In genomic region chr1:149843302-149844041, GRCh38 we compare ENCODE assay signal across 8 cellular contexts. TPM values are rescaled to one million over a fixed set of nuclear protein-coding genes. Genes with fewer than 3 reads are reported as not detected.
DNase-seq lines count a peak whose midpoint lies in the region; ATAC-seq and TF ChIP-seq lines count a peak whose summit lies in the region.

No MANE protein-coding gene starts in this region.

- H3K23me2 ChIP-seq in H9 (ENCODE audit: insufficient read length, low read depth, low read length, poor library complexity, severe bottlenecking): no peaks in the 10 kb centered on the region

- H3K36me3 ChIP-seq in rectal smooth muscle tissue (ENCODE audit: control insufficient read depth, insufficient read depth, low read length): no peaks in the 10 kb centered on the region

- H3K56ac ChIP-seq in H9 (ENCODE audit: insufficient read length, low read depth, low read length): no peak overlapping the region

- H2BK120ac ChIP-seq in H9 (ENCODE audit: low read depth, low read length, poor library complexity, severe bottlenecking): no peak overlapping the region

- H3K4me2 ChIP-seq in H9 (ENCODE audit: insufficient read depth, insufficient read length, low read length): peak overlapping the region; percentile 81

- no peaks in the 10 kb centered on the region for H3K27me3 ChIP-seq in H9 (ENCODE audit: insufficient read depth, low read length)
- no peaks in the 10 kb centered on the region for H3K27me3 ChIP-seq in rectal smooth muscle tissue (ENCODE audit: control insufficient read depth, insufficient read depth, low read length)

- H3K23ac ChIP-seq in H9 (ENCODE audit: insufficient read length, low read depth, low read length): no peak overlapping the region

- H3K4ac ChIP-seq in H9 (ENCODE audit: low read depth, low read length): no peak overlapping the region

- no peak overlapping the region for H2BK15ac ChIP-seq in H9 (ENCODE audit: low read depth, low read length)

- DNase-seq in H9: no peak
- peak; percentile 13 for DNase-seq in fibroblast of villous mesenchyme (ENCODE audit: low read depth)
- DNase-seq in HuH-7.5 (ENCODE audit: low spot score): no peak
- no peak for DNase-seq in OCI-M1 (lab: John Stamatoyannopoulos, UW)

- H3K27ac ChIP-seq in H9 (ENCODE audit: insufficient read length, low read depth, low read length): no peak overlapping the region
- peak overlapping the region; percentile 77 for H3K27ac ChIP-seq in VCaP
- H3K27ac ChIP-seq in rectal smooth muscle tissue (ENCODE audit: low read depth, low read length): peak overlapping the region; percentile 8

- peak overlapping the region in 2 of 3 experiments; percentile 83 to 93; a peak in 5 of 7 replicates for H3K27ac Mint-ChIP-seq in H9

- no peak overlapping the region for H2BK12ac ChIP-seq in H9 (ENCODE audit: insufficient read length, low read depth, low read length)

- no peak overlapping the region for H4K8ac ChIP-seq in H9 (replicated peaks; ENCODE audit: insufficient read length, low read depth, low read length)

- no peak overlapping the region for H3T11ph ChIP-seq in H9 (ENCODE audit: low read length)

- H3K79me2 ChIP-seq in H9 (ENCODE audit: insufficient read depth, low read length): peaks cover 15% of the 10 kb centered on the region

- no peaks in the 10 kb centered on the region; the same call in 1 of the 2 replicates for H3K27me3 Mint-ChIP-seq in H9 (ENCODE audit: low read depth)

- H4K20me1 ChIP-seq in H9 (ENCODE audit: control insufficient read depth, insufficient read depth, insufficient read length): no peaks in the 10 kb centered on the region

- peaks cover 3% of the 10 kb centered on the region for H3K79me1 ChIP-seq in H9 (ENCODE audit: insufficient read depth, low read depth, low read length, poor library complexity, severe bottlenecking)

- WGBS in H9 (ENCODE audit: extremely low coverage, insufficient read length, low lambda C conversion rate): no CpG with 5 or more reads among the region's 29 CpGs

- peaks cover 36 to 38% of the 10 kb centered on the region in 2 experiments for H3K4me1 Mint-ChIP-seq in H9

- H3K4me1 ChIP-seq in H9 (ENCODE audit: insufficient read depth, low read length) (peaks cover 5% of the 10 kb centered on the region; the same call in 1 of the 2 replicates), rectal smooth muscle tissue (ENCODE audit: control insufficient read depth, insufficient read depth, low read length) (peaks cover 10% of the 10 kb centered on the region)

- peak overlapping the region; percentile 77 to 91 for H3K4me3 Mint-ChIP-seq in H9

- no peak for ATAC-seq in GM21529 (IDR thresholded peaks at IDR 0.05; ENCODE audit: unreplicated experiment)
- no peak for ATAC-seq in HG03139 (IDR thresholded peaks at IDR 0.05; ENCODE audit: unreplicated experiment)

- no peak overlapping the region for H2AK5ac ChIP-seq in H9 (ENCODE audit: insufficient read length, low read length)

- H3K9ac ChIP-seq in H9 (ENCODE audit: extremely low read depth, insufficient read length, low read length) (peak overlapping the region; percentile 92), rectal smooth muscle tissue (ENCODE audit: low read length) (peak overlapping the region; percentile 1)

- no peak overlapping the region for H2BK20ac ChIP-seq in H9 (ENCODE audit: low read depth, low read length, poor library complexity, severe bottlenecking)

- no peak overlapping the region for H3K18ac ChIP-seq in H9 (ENCODE audit: insufficient read length, low read depth, low read length)

- H3K9me3 ChIP-seq in H9 (ENCODE audit: control insufficient read depth, low read depth, low read length): no peaks in the 10 kb centered on the region

- peak overlapping the region; percentile 4; the same call in 1 of the 2 replicates for H3K14ac ChIP-seq in H9 (ENCODE audit: insufficient read depth, low read length)

- no peak overlapping the region for H4K5ac ChIP-seq in H9 (ENCODE audit: insufficient read length, low read depth, low read length)

- no peak overlapping the region for H4K91ac ChIP-seq in H9 (ENCODE audit: insufficient read length, low read depth, low read length)

- H2AFZ ChIP-seq in H9 (ENCODE audit: low read length): no peak overlapping the region

- H2BK5ac ChIP-seq in H9 (ENCODE audit: insufficient read length, low read length): no peak overlapping the region

- H3K9me3 Mint-ChIP-seq in H9: no peaks in the 10 kb centered on the region

- TF ChIP-seq CTCF in H9 (conservative IDR thresholded peaks at IDR 0.05) (no peak), VCaP (conservative IDR thresholded peaks at IDR 0.05) (no peak), fibroblast of villous mesenchyme (IDR thresholded peaks at IDR 0.05; ENCODE audit: insufficient read depth, low read depth, low read length) (no peak)

- H3K4me3 ChIP-seq in fibroblast of villous mesenchyme (ENCODE audit: low read depth, low read length) (peak overlapping the region; percentile 76), rectal smooth muscle tissue (ENCODE audit: low read length) (peak overlapping the region; percentile 57)

- H3K36me3 Mint-ChIP-seq in H9 (ENCODE audit: insufficient read depth in 1 of 3, low read depth in 3 of 3): no peaks in the 10 kb centered on the region; a peak in 2 of 7 replicates

RNA-seq across cellular contexts. Expression of gene BOLA1, which starts 55.9 kb away (rescaled TPM):
- 5.7 and 6.0 TPM in 2 replicates for total RNA-seq in H9 (2021)
- total RNA-seq in fibroblast of villous mesenchyme: 6.5 and 9.0 TPM in 2 replicates
